13 cellular contexts compared by ENCODE assay signal in genomic region chr12:95200128-95200973, GRCh38. TPM values are rescaled to one million over a fixed set of nuclear protein-coding genes. Genes with fewer than 3 reads are reported as not detected.
DNase-seq lines count a peak whose midpoint lies in the region; ATAC-seq, FAIRE-seq and TF ChIP-seq lines count a peak whose summit lies in the region.
"Had no signal": no experiment of that assay in that cellular context is flagged by ENCODE, and none has a peak within 500 bp of the region (broad histone marks: within the 10 kb centered on the region; RNA-seq: fewer than 3 reads in every experiment).

No MANE protein-coding gene starts in this region.

- intact Hi-C loops in IMR-90 (cut with micrococcal nuclease), result no loop called here
- intact Hi-C loops in K562 (cut with micrococcal nuclease), result no loop called here
- intact Hi-C loops in CD8-positive, alpha-beta T cell (cut with DNase I, micrococcal nuclease), result no loop called here
- intact Hi-C loops in natural killer cell (cut with micrococcal nuclease), result no loop called here

- no peaks in the 10 kb centered on the region for H3K9me3 ChIP-seq in IMR-90 (ENCODE audit: control insufficient read depth, insufficient read depth, low read length)
- no peaks in the 10 kb centered on the region for H3K9me3 ChIP-seq in K562 (replicated peaks; ENCODE audit: control insufficient read depth, insufficient read depth, low read depth, low read length)
- no peaks in the 10 kb centered on the region for H3K9me3 ChIP-seq in keratinocyte (ENCODE audit: control insufficient read depth, low read depth, low read length)
- no peaks in the 10 kb centered on the region for H3K9me3 ChIP-seq in CD8-positive, alpha-beta T cell (ENCODE audit: low read length)

- CTCF ChIA-PET in IMR-90 (lab: Yijun Ruan, JAX) (interaction anchor here (0.5 to 1.5 kb wide), 2 partner anchors 134 to 218 kb away, joined by 3 read pairs; no protein-coding TSS in a partner anchor), K562 (lab: Yijun Ruan, JAX; ENCODE audit: low intra/inter-chr PET ratio) (no interaction called here)
- CTCF ChIA-PET in CD8-positive, alpha-beta T cell (lab: Charles Lee), result interaction anchor here (0.7 kb wide), 1 partner anchor 16 kb away, joined by 3 read pairs; no protein-coding TSS in a partner anchor

- no peaks in the 10 kb centered on the region for H3K9me3 Mint-ChIP-seq in CD8-positive, alpha-beta T cell
- H3K9me3 Mint-ChIP-seq in natural killer cell, result no peaks in the 10 kb centered on the region
- H3K9me3 Mint-ChIP-seq: activated T-cell treated with anti-CD3 and anti-CD28 coated beads, Interleukin-2, amount 50 U/mL, for 24 hours; stimulated activated naive B cell treated with anti-CD40 and anti-IgM and Interleukin-4, amounts not matched to agents 10 μg/mL and 1 μg/mL and 100 μg/mL, for 72 hours had no signal

- peaks cover 6% of the 10 kb centered on the region for H3K4me1 Mint-ChIP-seq in CD8-positive, alpha-beta T cell (ENCODE audit: low read depth)
- H3K4me1 Mint-ChIP-seq in natural killer cell, result peaks cover 0 to 4% of the 10 kb centered on the region in 2 donors

- H2AK9ac ChIP-seq in IMR-90 (replicated peaks; ENCODE audit: low read depth, low read length, poor library complexity), result no peak overlapping the region

- H3K79me2 ChIP-seq in K562 (ENCODE audit: control insufficient read depth, insufficient read depth, low read length), result peaks cover 52% of the 10 kb centered on the region
- peaks cover 64% of the 10 kb centered on the region for H3K79me2 ChIP-seq in keratinocyte (ENCODE audit: control insufficient read depth, insufficient read depth, low read length)

- H2AFZ ChIP-seq in IMR-90 (replicated peaks; ENCODE audit: low read length, poor library complexity) (no peak overlapping the region), K562 (ENCODE audit: low read depth, low read length) (peak overlapping the region; percentile 48; the same call in 1 of the 2 replicates), keratinocyte (ENCODE audit: control insufficient read depth, low read length) (no peak overlapping the region)

- TF ChIP-seq RAD21 in IMR-90 (IDR thresholded peaks at IDR 0.05; ENCODE audit: low read length) (no peak), K562 (CRISPR knock-in tag; conservative IDR thresholded peaks at IDR 0.05 in 1 of 2, IDR thresholded peaks at IDR 0.05 in 1 of 2) (no peak)

- H2BK120ac ChIP-seq in IMR-90 (ENCODE audit: low read depth, low read length), result no peak overlapping the region

- H2BK20ac ChIP-seq in IMR-90 (ENCODE audit: low read depth, low read length), result no peak overlapping the region; the same call in 1 of the 2 replicates

- peaks cover 19 to 37% of the 10 kb centered on the region in 2 experiments for H3K79me1 ChIP-seq in IMR-90 (ENCODE audit: low read depth in 1 of 2, low read length in 2 of 2)

- H3K27ac ChIP-seq in IMR-90 (ENCODE audit: insufficient read depth, low read length), result no peak overlapping the region
- peak overlapping the region; percentile 21; the same call in 1 of the 3 replicates for H3K27ac ChIP-seq in K562 (ENCODE audit: extremely low read depth, low read depth, low read length)
- peak overlapping the region; percentile 100 for H3K27ac ChIP-seq in keratinocyte (ENCODE audit: control insufficient read depth, insufficient read depth, low read length)
- H3K27ac ChIP-seq in temporal lobe (ENCODE audit: low read depth, low read length), result peak overlapping the region; percentile 13
- no peak overlapping the region for H3K27ac ChIP-seq in CD8-positive, alpha-beta T cell (ENCODE audit: low read depth, low read length)

- H3K27me3 ChIP-seq in IMR-90 (ENCODE audit: control insufficient read depth, insufficient read depth, low read length) (no peaks in the 10 kb centered on the region), K562 (ENCODE audit: control insufficient read depth in 2 of 2, insufficient read depth in 2 of 2, low read length in 2 of 2) (no peaks in the 10 kb centered on the region), keratinocyte (ENCODE audit: control insufficient read depth, extremely low read depth, insufficient read depth, low read length) (no peaks in the 10 kb centered on the region)
- no peaks in the 10 kb centered on the region for H3K27me3 ChIP-seq in CD8-positive, alpha-beta T cell (ENCODE audit: insufficient read depth, low read length)

- H3K36me3 Mint-ChIP-seq in CD8-positive, alpha-beta T cell, result no peaks in the 10 kb centered on the region
- H3K36me3 Mint-ChIP-seq in natural killer cell, result no peaks in the 10 kb centered on the region
- H3K36me3 Mint-ChIP-seq: stimulated activated naive B cell treated with anti-CD40 and anti-IgM and Interleukin-4, amounts not matched to agents 10 μg/mL and 1 μg/mL and 100 μg/mL, for 72 hours had no signal

- H3K4me3 ChIP-seq in IMR-90 (ENCODE audit: insufficient read depth, low read depth, low read length), result peak overlapping the region; percentile 13; the same call in 1 of the 2 replicates
- H3K4me3 ChIP-seq in K562, result no peak overlapping the region
- peak overlapping the region; percentile 28 to 77 (median 65) for H3K4me3 ChIP-seq in keratinocyte (ENCODE audit: control insufficient read depth in 2 of 3, extremely low read depth in 1 of 3, insufficient read depth in 2 of 3, low read depth in 1 of 3, low read length in 3 of 3)
- H3K4me3 ChIP-seq in CD8-positive, alpha-beta T cell (ENCODE audit: low read depth, low read length), result no peak overlapping the region

- H3K9me1 ChIP-seq in IMR-90 (ENCODE audit: insufficient read depth, low read length), result peaks cover 11% of the 10 kb centered on the region
- no peaks in the 10 kb centered on the region for H3K9me1 ChIP-seq in K562 (ENCODE audit: control insufficient read depth, insufficient read depth, low read length)
- no peaks in the 10 kb centered on the region for H3K9me1 ChIP-seq in keratinocyte (ENCODE audit: control insufficient read depth, extremely low read depth, insufficient read depth, low read length)

- H3K9ac ChIP-seq in IMR-90 (ENCODE audit: low read depth, low read length), result no peak overlapping the region
- H3K9ac ChIP-seq in K562 (ENCODE audit: insufficient read depth in 1 of 2, low read depth in 2 of 2, low read length in 2 of 2), result peak overlapping the region in 1 of 2 experiments; percentile 21; a peak in 2 of 4 replicates
- peak overlapping the region; percentile 92 for H3K9ac ChIP-seq in keratinocyte (ENCODE audit: control insufficient read depth, extremely low read depth, insufficient read depth, low read length)

- POLR2A ChIA-PET in IMR-90 (lab: Charles Lee; ENCODE audit: unreplicated experiment), result no interaction called here
- POLR2A ChIA-PET in K562 (lab: Yijun Ruan, JAX), result interaction anchor here (1.0 to 2.2 kb wide), 6 partner anchors 9 to 46 kb away, joined by 3 to 8 read pairs (median 4); partner anchors contain the start of genes FGD6 and VEZT
- POLR2A ChIA-PET in CD8-positive, alpha-beta T cell (lab: Charles Lee), result interaction anchor here (0.9 kb wide), 1 partner anchor 12 kb away, joined by 3 read pairs; no protein-coding TSS in a partner anchor

- no TSS peak for BruUV-seq in IMR-90 (replicated peaks; lab: Mats Ljungman, UMichigan)
- no TSS peak for BruUV-seq in K562 (replicated peaks; lab: Mats Ljungman, UMichigan)

- DNase-seq in IMR-90 (no peak), K562 (ENCODE audit: extremely low read depth in 1 of 4, low spot score in 3 of 4) (no peak), keratinocyte (ENCODE audit: low read depth, low spot score) (no peak), NCI-H2107 treated with DMSO at 0.1 percent for 48 hours (lab: John Stamatoyannopoulos, UW; ENCODE audit: unreplicated experiment) (no peak), natural killer cell (no peak)
- DNase-seq in CD8-positive, alpha-beta T cell, result no peak
- DNase-seq: activated T-cell treated with anti-CD3 and anti-CD28 coated beads, Interleukin-2, amount 50 U/mL, for 24 hours; NCI-H510A treated with DMSO at 0.1 percent for 48 hours; stimulated activated naive B cell treated with anti-CD40 and anti-IgM and Interleukin-4, amounts not matched to agents 10 μg/mL and 1 μg/mL and 100 μg/mL, for 72 hours had no signal

- no peaks in the 10 kb centered on the region for H3K36me3 ChIP-seq in IMR-90 (ENCODE audit: control insufficient read depth, insufficient read depth, low read length)
- H3K36me3 ChIP-seq in K562 (ENCODE audit: control insufficient read depth, insufficient read depth, low read length), result no peaks in the 10 kb centered on the region
- H3K36me3 ChIP-seq in keratinocyte (ENCODE audit: control insufficient read depth in 2 of 2, extremely low read depth in 1 of 2, insufficient read depth in 2 of 2, low read length in 2 of 2), result peaks cover under 1 to 2% of the 10 kb centered on the region in 2 experiments
- H3K36me3 ChIP-seq in CD8-positive, alpha-beta T cell (ENCODE audit: insufficient read depth, low read length), result no peaks in the 10 kb centered on the region

- no peak overlapping the region; the same call in 1 of the 2 replicates for H3K14ac ChIP-seq in IMR-90 (replicated peaks; ENCODE audit: low read depth, low read length)

- H3K4me3 Mint-ChIP-seq in CD8-positive, alpha-beta T cell, result no peak overlapping the region
- no peak overlapping the region for H3K4me3 Mint-ChIP-seq in natural killer cell
- H3K4me3 Mint-ChIP-seq: activated T-cell treated with anti-CD3 and anti-CD28 coated beads, Interleukin-2, amount 50 U/mL, for 24 hours; stimulated activated naive B cell treated with anti-CD40 and anti-IgM and Interleukin-4, amounts not matched to agents 10 μg/mL and 1 μg/mL and 100 μg/mL, for 72 hours had no signal

- no peak for ATAC-seq in IMR-90 (ENCODE audit: low read depth)
- no peak for ATAC-seq in K562
- ATAC-seq in HG02852 (IDR thresholded peaks at IDR 0.05; ENCODE audit: unreplicated experiment), result no peak
- no peak for ATAC-seq in CD8-positive, alpha-beta T cell
- ATAC-seq in natural killer cell, result no peak
- ATAC-seq: stimulated activated naive B cell treated with anti-CD40 and anti-IgM and Interleukin-4, amounts not matched to agents 10 μg/mL and 1 μg/mL and 100 μg/mL, for 72 hours had no signal

- no peak overlapping the region for H2AK5ac ChIP-seq in IMR-90 (ENCODE audit: low read depth, low read length)

- no peak overlapping the region for H4K8ac ChIP-seq in IMR-90 (ENCODE audit: low read depth in 2 of 2, low read length in 2 of 2)

- H3K4me1 ChIP-seq in IMR-90 (ENCODE audit: control insufficient read depth, insufficient read depth, low read length), result peaks cover 22% of the 10 kb centered on the region
- peaks cover 23 to 48% of the 10 kb centered on the region in 2 experiments for H3K4me1 ChIP-seq in K562 (replicated peaks in 1 of 2; ENCODE audit: control insufficient read depth in 2 of 2, insufficient read depth in 2 of 2, low read length in 2 of 2)
- peaks cover 65% of the 10 kb centered on the region for H3K4me1 ChIP-seq in keratinocyte (ENCODE audit: control insufficient read depth, extremely low read depth, insufficient read depth, low read length)
- H3K4me1 ChIP-seq in CD8-positive, alpha-beta T cell (ENCODE audit: insufficient read depth, low read length), result no peaks in the 10 kb centered on the region

- no peak overlapping the region for H4K91ac ChIP-seq in IMR-90 (ENCODE audit: insufficient read depth, low read depth, low read length)

- peak overlapping the region; percentile 13; the same call in 1 of the 2 replicates for H3K23ac ChIP-seq in IMR-90 (ENCODE audit: low read depth, low read length)

- TF ChIP-seq POLR2A in IMR-90 (IDR thresholded peaks at IDR 0.05; ENCODE audit: low read depth, low read length) (no peak), K562 (conservative IDR thresholded peaks at IDR 0.05) (no peak)

- H4K20me1 ChIP-seq in IMR-90 (ENCODE audit: insufficient read depth, low read length) (no peaks in the 10 kb centered on the region), K562 (replicated peaks; ENCODE audit: control insufficient read depth, insufficient read depth, low read length) (no peaks in the 10 kb centered on the region), keratinocyte (ENCODE audit: control insufficient read depth, extremely low read depth, insufficient read depth, low read length) (no peaks in the 10 kb centered on the region)

- no peak for TF ChIP-seq EP300 in K562 (IDR thresholded peaks at IDR 0.05; ENCODE audit: low read length)

- H3K18ac ChIP-seq in IMR-90 (ENCODE audit: low read depth, low read length), result peak overlapping the region; percentile 35; the same call in 1 of the 2 replicates

- no peak overlapping the region for H2BK15ac ChIP-seq in IMR-90 (ENCODE audit: low read depth, low read length)

- FAIRE-seq in K562 (lab: Jason Lieb, UNC), result no peak
- no peak for FAIRE-seq in keratinocyte (lab: Jason Lieb, UNC)
- FAIRE-seq: colon, islet of Langerhans had no signal

- no peak overlapping the region for H3K27ac Mint-ChIP-seq in CD8-positive, alpha-beta T cell
- no peak overlapping the region for H3K27ac Mint-ChIP-seq in natural killer cell
- H3K27ac Mint-ChIP-seq: activated T-cell treated with anti-CD3 and anti-CD28 coated beads, Interleukin-2, amount 50 U/mL, for 24 hours had no signal

- dilution Hi-C loops in IMR-90 (cut with HindIII; ENCODE audit: low sequenced_read_pairs, unreplicated experiment) (no loop called here), keratinocyte (cut with MboI; ENCODE audit: extremely low pct_ligation_motif_present, low sequenced_read_pairs) (no loop called here)

- H3K4me2 ChIP-seq in IMR-90 (ENCODE audit: low read depth, low read length) (peak overlapping the region; percentile 84), K562 (ENCODE audit: insufficient read depth, low read length) (peak overlapping the region; percentile 47), keratinocyte (ENCODE audit: control insufficient read depth, extremely low read depth, insufficient read depth, low read depth, low read length) (peak overlapping the region; percentile 97)

- in situ Hi-C loops in IMR-90 (cut with MboI; ENCODE audit: low sequenced_read_pairs) (no loop called here), K562 (cut with MboI) (no loop called here)

- WGBS in IMR-90 (ENCODE audit: extremely low coverage in 2 of 2, insufficient read length in 1 of 2), 2 experiments, result no CpG with 5 or more reads among the region's 6 CpGs
- WGBS in K562 (ENCODE audit: insufficient coverage, low coverage, missing lambda C conversion rate), result 25% methylated on average over 6 of the region's 6 CpGs

- H3K27me3 Mint-ChIP-seq in CD8-positive, alpha-beta T cell (ENCODE audit: low read depth), result no peaks in the 10 kb centered on the region
- H3K27me3 Mint-ChIP-seq in natural killer cell (ENCODE audit: low read depth in 2 of 2), result peaks cover 0 to 2% of the 10 kb centered on the region in 2 donors
- H3K27me3 Mint-ChIP-seq: stimulated activated naive B cell treated with anti-CD40 and anti-IgM and Interleukin-4, amounts not matched to agents 10 μg/mL and 1 μg/mL and 100 μg/mL, for 72 hours had no signal

- 0 out of 2 replicates have a peak overlapping the region, but pooled peaks have one; percentile 34 for H3K4ac ChIP-seq in IMR-90 (ENCODE audit: low read depth, low read length)

- H3K56ac ChIP-seq in IMR-90 (ENCODE audit: extremely low read depth, insufficient read depth, low read length), result no peak overlapping the region

- TF ChIP-seq CTCF in IMR-90 (conservative IDR thresholded peaks at IDR 0.05; ENCODE audit: low read depth, low read length), result no peak
- TF ChIP-seq CTCF in K562 (IDR thresholded peaks at IDR 0.05 in 2 of 3, conservative IDR thresholded peaks at IDR 0.05 in 1 of 3; ENCODE audit: insufficient read depth in 2 of 3, low read depth in 1 of 3, low read length in 3 of 3), result no peak
- no peak for TF ChIP-seq CTCF in keratinocyte (optimal IDR thresholded peaks at IDR 0.05 in 1 of 3, IDR thresholded peaks at IDR 0.05 in 1 of 3, conservative IDR thresholded peaks at IDR 0.05 in 1 of 3; ENCODE audit: extremely low read depth in 1 of 3, insufficient read depth in 2 of 3, low read length in 3 of 3)
- TF ChIP-seq CTCF in CD8-positive, alpha-beta T cell (IDR thresholded peaks at IDR 0.05), result no peak
- no peak for TF ChIP-seq CTCF in natural killer cell (IDR thresholded peaks at IDR 0.05)

- H2BK5ac ChIP-seq in IMR-90 (ENCODE audit: low read depth, low read length, poor library complexity, severe bottlenecking), result peak overlapping the region; percentile 7

- H4K5ac ChIP-seq in IMR-90 (ENCODE audit: low read depth, low read length), result no peak overlapping the region

RNA-seq across cellular contexts. Expression of gene FGD6, which starts 16.9 kb away (rescaled TPM):
- total RNA-seq in IMR-90 (2012; rRNA removed), result 9.5 and 9.7 TPM in 2 replicates
- polyA plus RNA-seq in IMR-90 (2012; rRNA removed), result 2.0 and 2.6 TPM in 2 replicates
- 0.42 and 0.52 TPM in 2 replicates for polyA plus RNA-seq in IMR-90 (2012; cell fraction: cytosol; rRNA removed)
- 1.0 and 11.0 TPM in 2 replicates for polyA plus RNA-seq in IMR-90 (2012; cell fraction: nucleus; rRNA removed; ENCODE audit: low replicate concordance)
- 12.9 and 34.3 TPM in 2 replicates for total RNA-seq in K562 (2011; cell fraction: chromatin; rRNA removed; ENCODE audit: low replicate concordance)
- total RNA-seq in K562 (2011; cell fraction: nucleolus; rRNA removed), result 5.8 and 8.0 TPM in 2 replicates
- total RNA-seq in K562 (2011; cell fraction: nucleoplasm; rRNA removed), result 10.3 and 11.4 TPM in 2 replicates
- 4.7 and 6.4 TPM in 2 replicates for total RNA-seq in K562 (2014; rRNA removed)
- total RNA-seq in K562 (2014; rRNA removed; fragmentation: Illumina TruSeq; extraction: Trizol), result 7.6 and 9.5 TPM in 2 replicates
- total RNA-seq in K562 (2015; rRNA removed; fragmentation: Illumina TruSeq; extraction: Trizol), result 10.0 and 11.1 TPM in 2 replicates
- 6.7 and 8.1 TPM in 2 replicates for total RNA-seq in K562 (2021)
- 4.3 and 5.8 TPM in 2 replicates for polyA plus RNA-seq in K562 (2011; rRNA removed)
- polyA plus RNA-seq in K562 (2011; cell fraction: cytosol; rRNA removed), result 1.4 and 2.6 TPM in 2 replicates
- 3.3 and 5.2 TPM in 2 replicates for polyA plus RNA-seq in K562 (2011; cell fraction: nucleus; rRNA removed)
- 2.6 and 3.3 TPM in 2 replicates for polyA plus RNA-seq in K562 (2012)
- 4.6 and 5.5 TPM in 2 replicates for polyA plus RNA-seq in K562 (2014; fragmentation: Illumina TruSeq; extraction: Trizol)
- 1 to 10 TPM; 1.5 to 2.1 TPM for polyA plus RNA-seq in K562 (2014; fragmentation: Nextera tagmentation; extraction: Ambion mirVana)
- 4.9 and 5.0 TPM in 2 replicates for polyA plus RNA-seq in K562 (2014; rRNA removed)
- polyA minus RNA-seq in K562 (2011; rRNA and poly(A)+ RNA removed), result 17.9 and 23.0 TPM in 2 replicates
- 6.0 and 10.7 TPM in 2 replicates for polyA minus RNA-seq in K562 (2011; cell fraction: cytosol; rRNA and poly(A)+ RNA removed)
- polyA minus RNA-seq in K562 (2011; cell fraction: nucleus; rRNA and poly(A)+ RNA removed), result 7.0 and 11.2 TPM in 2 replicates
- 40.4 to 54.2 TPM (median 50.8 TPM) in 3 replicates for polyA plus RNA-seq in keratinocyte
- polyA plus RNA-seq in keratinocyte (2011; ENCODE audit: low read depth), result 6.6 TPM
- 25.0 and 52.1 TPM in 2 replicates for polyA plus RNA-seq in keratinocyte (2011; cell fraction: cytosol; rRNA removed)
- polyA plus RNA-seq in keratinocyte (2011; cell fraction: nucleus; rRNA removed), result 75.5 and 92.1 TPM in 2 replicates
- 9.7 and 34.8 TPM in 2 replicates for polyA plus RNA-seq in keratinocyte (2012; ENCODE audit: low replicate concordance)
- 16.1 to 84.1 TPM (median 45.5 TPM) in 3 replicates for polyA minus RNA-seq in keratinocyte
- 58.5 TPM for polyA minus RNA-seq in keratinocyte (2011; cell fraction: cytosol; rRNA and poly(A)+ RNA removed)
- 60.4 and 108 TPM in 2 replicates for polyA minus RNA-seq in keratinocyte (2011; cell fraction: nucleus; rRNA and poly(A)+ RNA removed)
- total RNA-seq in temporal lobe, result 8.1 TPM
- total RNA-seq in CD8-positive, alpha-beta T cell, result 1 to 10 TPM in 1 of 2 experiments, under 1 TPM in 1; 0.94 to 1.6 TPM
- total RNA-seq in natural killer cell, result 1 to 10 TPM; 1.5 to 1.9 (median 1.9) TPM

RNA-seq across cellular contexts. Expression of gene VEZT, which starts 17.3 kb away (rescaled TPM):
- total RNA-seq in IMR-90 (2012; rRNA removed) (83.6 and 90.2 TPM in 2 replicates), K562 (2014; rRNA removed) (23.1 and 23.8 TPM in 2 replicates), K562 (2014; rRNA removed; fragmentation: Illumina TruSeq; extraction: Trizol) (37.1 and 45.5 TPM in 2 replicates), K562 (2015; rRNA removed; fragmentation: Illumina TruSeq; extraction: Trizol) (39.1 and 44.8 TPM in 2 replicates), K562 (2021) (24.7 and 32.2 TPM in 2 replicates), temporal lobe (172 TPM), natural killer cell (10 to 100 TPM; 32.7 to 37.0 (median 35.1) TPM)
- polyA plus RNA-seq in IMR-90 (2012; rRNA removed) (44.6 and 54.5 TPM in 2 replicates), K562 (2011; rRNA removed) (53.8 and 61.5 TPM in 2 replicates), K562 (2014; fragmentation: Illumina TruSeq; extraction: Trizol) (33.2 and 44.2 TPM in 2 replicates), K562 (2014; fragmentation: Nextera tagmentation; extraction: Ambion mirVana) (10 to 100 TPM; 16.1 to 29.1 TPM), K562 (2014; rRNA removed) (27.6 and 32.6 TPM in 2 replicates), keratinocyte (106 to 183 TPM (median 169 TPM) in 3 replicates)
- polyA plus RNA-seq in IMR-90 (2012; cell fraction: cytosol; rRNA removed), result 11.2 and 16.4 TPM in 2 replicates
- polyA plus RNA-seq in IMR-90 (2012; cell fraction: nucleus; rRNA removed; ENCODE audit: low replicate concordance), result 5.8 and 62.0 TPM in 2 replicates
- 54.4 and 119 TPM in 2 replicates for total RNA-seq in K562 (2011; cell fraction: chromatin; rRNA removed; ENCODE audit: low replicate concordance)
- 24.8 and 35.1 TPM in 2 replicates for total RNA-seq in K562 (2011; cell fraction: nucleolus; rRNA removed)
- 59.2 and 87.3 TPM in 2 replicates for total RNA-seq in K562 (2011; cell fraction: nucleoplasm; rRNA removed)
- polyA plus RNA-seq in K562 (2011; cell fraction: cytosol; rRNA removed), result 17.8 and 22.4 TPM in 2 replicates
- polyA plus RNA-seq in K562 (2011; cell fraction: nucleus; rRNA removed), result 21.8 and 26.2 TPM in 2 replicates
- 21.8 and 28.0 TPM in 2 replicates for polyA plus RNA-seq in K562 (2012)
- polyA minus RNA-seq in K562 (2011; rRNA and poly(A)+ RNA removed), result 55.7 and 57.3 TPM in 2 replicates
- 9.9 and 23.3 TPM in 2 replicates for polyA minus RNA-seq in K562 (2011; cell fraction: cytosol; rRNA and poly(A)+ RNA removed)
- 23.4 and 41.7 TPM in 2 replicates for polyA minus RNA-seq in K562 (2011; cell fraction: nucleus; rRNA and poly(A)+ RNA removed)
- polyA plus RNA-seq in keratinocyte (2011; ENCODE audit: low read depth), result 123 TPM
- polyA plus RNA-seq in keratinocyte (2011; cell fraction: cytosol; rRNA removed), result 78.2 and 178 TPM in 2 replicates
- 163 and 205 TPM in 2 replicates for polyA plus RNA-seq in keratinocyte (2011; cell fraction: nucleus; rRNA removed)
- 35.9 and 70.7 TPM in 2 replicates for polyA plus RNA-seq in keratinocyte (2012; ENCODE audit: low replicate concordance)
- polyA minus RNA-seq in keratinocyte, result 32.8 to 160 TPM (median 127 TPM) in 3 replicates
- polyA minus RNA-seq in keratinocyte (2011; cell fraction: cytosol; rRNA and poly(A)+ RNA removed), result 69.1 TPM
- polyA minus RNA-seq in keratinocyte (2011; cell fraction: nucleus; rRNA and poly(A)+ RNA removed), result 104 and 211 TPM in 2 replicates
- 10 to 100 TPM; 48.4 to 57.7 TPM for total RNA-seq in CD8-positive, alpha-beta T cell

Comparison
In these comparisons a context has a peak if more than half of its experiments do, and no peak if none do; other contexts are left out.
1. H3K27ac ChIP-seq: peak in K562 (single experiment), keratinocyte (single experiment) and temporal lobe (single experiment); none in IMR-90 (single experiment) and CD8-positive, alpha-beta T cell (single experiment).
2. H3K4me2 ChIP-seq: peak in every context shown above with its lines; median percentile 97 in keratinocyte; 84 in IMR-90; 47 in K562.
3. H3K4me3 ChIP-seq: peak in IMR-90 (single experiment) and keratinocyte (3 of 3); none in K562 (single experiment) and CD8-positive, alpha-beta T cell (single experiment).